ENCODE assay signal across 1 cellular context in the genomic region with DNA sequence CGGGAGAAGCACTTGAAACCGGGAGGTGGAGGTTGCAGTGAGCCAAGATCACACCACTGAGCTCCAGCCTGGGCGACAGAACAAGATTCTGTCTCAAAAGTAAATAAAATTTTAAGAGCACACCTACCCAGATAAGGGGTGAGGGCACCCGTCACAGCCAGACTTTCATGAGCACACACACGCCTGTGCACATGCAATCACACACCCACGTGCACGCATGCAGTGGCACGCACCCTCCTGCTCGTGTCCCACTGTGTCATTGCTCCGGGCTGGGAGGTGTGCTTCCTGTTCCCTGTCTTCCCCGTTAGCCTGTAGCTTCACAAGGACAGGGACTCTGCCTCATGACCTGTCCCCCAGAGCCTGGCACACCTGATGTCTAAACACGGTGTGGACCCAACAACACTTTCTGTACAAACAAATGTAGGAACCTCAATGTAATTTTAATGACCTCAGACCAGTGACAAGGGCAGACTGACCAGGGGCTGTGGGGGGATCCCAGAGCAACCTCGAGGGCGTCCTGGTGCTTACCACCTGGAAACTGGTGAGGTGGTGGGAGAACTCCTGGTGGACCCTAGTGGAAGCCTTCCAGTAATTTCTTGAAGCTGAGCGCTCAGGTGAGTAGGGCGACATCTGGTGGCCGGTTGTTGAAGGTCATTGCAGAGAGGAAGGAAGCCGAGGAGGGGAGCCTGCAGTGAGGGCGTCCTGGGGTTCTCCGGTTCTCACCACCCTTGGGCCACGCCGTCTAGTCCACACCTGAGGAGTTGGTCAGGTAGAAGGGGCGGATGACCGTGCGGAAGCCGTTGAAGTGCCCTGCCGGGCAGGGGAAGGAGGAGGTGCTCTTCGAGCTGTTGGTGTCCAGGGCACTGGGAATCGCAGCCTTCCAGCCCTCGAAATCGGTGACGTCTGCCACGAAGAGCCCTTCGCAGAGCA.
TF ChIP-seq lines count a peak whose summit lies in the region.

No MANE protein-coding gene starts in this region.

TF ChIP-seq in HepG2, 621 proteins besides CTCF, POLR2A, EP300 and RAD21 (continued from another document and continues in another):
- TF ChIP-seq, protein P1, sequence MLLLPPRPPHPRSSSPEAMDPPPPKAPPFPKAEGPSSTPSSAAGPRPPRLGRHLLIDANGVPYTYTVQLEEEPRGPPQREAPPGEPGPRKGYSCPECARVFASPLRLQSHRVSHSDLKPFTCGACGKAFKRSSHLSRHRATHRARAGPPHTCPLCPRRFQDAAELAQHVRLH (CRISPR knock-in tag; IDR thresholded peaks at IDR 0.05; ENCODE audit: borderline replicate concordance, low read depth): peak; percentile 87; the same call in 1 of the 2 replicates
- TF ChIP-seq ZFP82 (CRISPR knock-in tag; IDR thresholded peaks at IDR 0.05; ENCODE audit: borderline replicate concordance): no peak
- no peak for TF ChIP-seq MED8 (CRISPR knock-in tag; IDR thresholded peaks at IDR 0.05; ENCODE audit: insufficient replicate concordance)
- TF ChIP-seq, protein P2, sequence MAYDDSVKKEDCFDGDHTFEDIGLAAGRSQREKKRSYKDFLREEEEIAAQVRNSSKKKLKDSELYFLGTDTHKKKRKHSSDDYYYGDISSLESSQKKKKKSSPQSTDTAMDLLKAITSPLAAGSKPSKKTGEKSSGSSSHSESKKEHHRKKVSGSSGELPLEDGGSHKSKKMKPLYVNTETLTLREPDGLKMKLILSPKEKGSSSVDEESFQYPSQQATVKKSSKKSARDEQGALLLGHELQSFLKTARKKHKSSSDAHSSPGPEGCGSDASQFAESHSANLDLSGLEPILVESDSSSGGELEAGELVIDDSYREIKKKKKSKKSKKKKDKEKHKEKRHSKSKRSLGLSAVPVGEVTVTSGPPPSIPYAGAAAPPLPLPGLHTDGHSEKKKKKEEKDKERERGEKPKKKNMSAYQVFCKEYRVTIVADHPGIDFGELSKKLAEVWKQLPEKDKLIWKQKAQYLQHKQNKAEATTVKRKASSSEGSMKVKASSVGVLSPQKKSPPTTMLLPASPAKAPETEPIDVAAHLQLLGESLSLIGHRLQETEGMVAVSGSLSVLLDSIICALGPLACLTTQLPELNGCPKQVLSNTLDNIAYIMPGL (CRISPR knock-in tag; IDR thresholded peaks at IDR 0.05; ENCODE audit: borderline replicate concordance in 1 of 2, low read depth in 1 of 2): peak in 1 of 2 experiments; percentile 62; a peak in 2 of 4 replicates
- TF ChIP-seq, protein P3, sequence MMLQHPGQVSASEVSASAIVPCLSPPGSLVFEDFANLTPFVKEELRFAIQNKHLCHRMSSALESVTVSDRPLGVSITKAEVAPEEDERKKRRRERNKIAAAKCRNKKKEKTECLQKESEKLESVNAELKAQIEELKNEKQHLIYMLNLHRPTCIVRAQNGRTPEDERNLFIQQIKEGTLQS (CRISPR knock-in tag; IDR thresholded peaks at IDR 0.05): no peak
- TF ChIP-seq, protein P4, sequence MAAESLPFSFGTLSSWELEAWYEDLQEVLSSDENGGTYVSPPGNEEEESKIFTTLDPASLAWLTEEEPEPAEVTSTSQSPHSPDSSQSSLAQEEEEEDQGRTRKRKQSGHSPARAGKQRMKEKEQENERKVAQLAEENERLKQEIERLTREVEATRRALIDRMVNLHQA (CRISPR knock-in tag; IDR thresholded peaks at IDR 0.05): no peak
- TF ChIP-seq ZNF317 (CRISPR knock-in tag; IDR thresholded peaks at IDR 0.05): 0 out of 2 replicates have a peak, but pooled peaks have one; percentile 35
- no peak for TF ChIP-seq NR2F1 (CRISPR knock-in tag; IDR thresholded peaks at IDR 0.05)
- peak; percentile 35; the same call in 1 of the 2 replicates for TF ChIP-seq SSRP1 (CRISPR knock-in tag; IDR thresholded peaks at IDR 0.05)
- no peak for TF ChIP-seq ZNF773 (CRISPR knock-in tag; IDR thresholded peaks at IDR 0.05; ENCODE audit: borderline replicate concordance)
- no peak for TF ChIP-seq ZNF660 (CRISPR knock-in tag; IDR thresholded peaks at IDR 0.05; ENCODE audit: borderline replicate concordance, low read depth)
- TF ChIP-seq, protein P5, sequence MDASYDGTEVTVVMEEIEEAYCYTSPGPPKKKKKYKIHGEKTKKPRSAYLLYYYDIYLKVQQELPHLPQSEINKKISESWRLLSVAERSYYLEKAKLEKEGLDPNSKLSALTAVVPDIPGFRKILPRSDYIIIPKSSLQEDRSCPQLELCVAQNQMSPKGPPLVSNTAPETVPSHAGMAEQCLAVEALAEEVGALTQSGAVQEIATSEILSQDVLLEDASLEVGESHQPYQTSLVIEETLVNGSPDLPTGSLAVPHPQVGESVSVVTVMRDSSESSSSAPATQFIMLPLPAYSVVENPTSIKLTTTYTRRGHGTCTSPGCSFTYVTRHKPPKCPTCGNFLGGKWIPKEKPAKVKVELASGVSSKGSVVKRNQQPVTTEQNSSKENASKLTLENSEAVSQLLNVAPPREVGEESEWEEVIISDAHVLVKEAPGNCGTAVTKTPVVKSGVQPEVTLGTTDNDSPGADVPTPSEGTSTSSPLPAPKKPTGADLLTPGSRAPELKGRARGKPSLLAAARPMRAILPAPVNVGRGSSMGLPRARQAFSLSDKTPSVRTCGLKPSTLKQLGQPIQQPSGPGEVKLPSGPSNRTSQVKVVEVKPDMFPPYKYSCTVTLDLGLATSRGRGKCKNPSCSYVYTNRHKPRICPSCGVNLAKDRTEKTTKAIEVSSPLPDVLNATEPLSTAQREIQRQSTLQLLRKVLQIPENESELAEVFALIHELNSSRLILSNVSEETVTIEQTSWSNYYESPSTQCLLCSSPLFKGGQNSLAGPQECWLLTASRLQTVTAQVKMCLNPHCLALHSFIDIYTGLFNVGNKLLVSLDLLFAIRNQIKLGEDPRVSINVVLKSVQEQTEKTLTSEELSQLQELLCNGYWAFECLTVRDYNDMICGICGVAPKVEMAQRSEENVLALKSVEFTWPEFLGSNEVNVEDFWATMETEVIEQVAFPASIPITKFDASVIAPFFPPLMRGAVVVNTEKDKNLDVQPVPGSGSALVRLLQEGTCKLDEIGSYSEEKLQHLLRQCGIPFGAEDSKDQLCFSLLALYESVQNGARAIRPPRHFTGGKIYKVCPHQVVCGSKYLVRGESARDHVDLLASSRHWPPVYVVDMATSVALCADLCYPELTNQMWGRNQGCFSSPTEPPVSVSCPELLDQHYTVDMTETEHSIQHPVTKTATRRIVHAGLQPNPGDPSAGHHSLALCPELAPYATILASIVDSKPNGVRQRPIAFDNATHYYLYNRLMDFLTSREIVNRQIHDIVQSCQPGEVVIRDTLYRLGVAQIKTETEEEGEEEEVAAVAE (CRISPR knock-in tag; IDR thresholded peaks at IDR 0.05; ENCODE audit: borderline replicate concordance): peak; percentile 58; the same call in 1 of the 2 replicates
- no peak for TF ChIP-seq ZNF644 (CRISPR knock-in tag; IDR thresholded peaks at IDR 0.05; ENCODE audit: low read depth)
- TF ChIP-seq ZNF775 (CRISPR knock-in tag; IDR thresholded peaks at IDR 0.05; ENCODE audit: borderline replicate concordance): no peak
- TF ChIP-seq, protein P6, sequence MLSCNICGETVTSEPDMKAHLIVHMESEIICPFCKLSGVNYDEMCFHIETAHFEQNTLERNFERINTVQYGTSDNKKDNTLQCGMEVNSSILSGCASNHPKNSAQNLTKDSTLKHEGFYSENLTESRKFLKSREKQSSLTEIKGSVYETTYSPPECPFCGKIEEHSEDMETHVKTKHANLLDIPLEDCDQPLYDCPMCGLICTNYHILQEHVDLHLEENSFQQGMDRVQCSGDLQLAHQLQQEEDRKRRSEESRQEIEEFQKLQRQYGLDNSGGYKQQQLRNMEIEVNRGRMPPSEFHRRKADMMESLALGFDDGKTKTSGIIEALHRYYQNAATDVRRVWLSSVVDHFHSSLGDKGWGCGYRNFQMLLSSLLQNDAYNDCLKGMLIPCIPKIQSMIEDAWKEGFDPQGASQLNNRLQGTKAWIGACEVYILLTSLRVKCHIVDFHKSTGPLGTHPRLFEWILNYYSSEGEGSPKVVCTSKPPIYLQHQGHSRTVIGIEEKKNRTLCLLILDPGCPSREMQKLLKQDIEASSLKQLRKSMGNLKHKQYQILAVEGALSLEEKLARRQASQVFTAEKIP (CRISPR knock-in tag; IDR thresholded peaks at IDR 0.05; ENCODE audit: borderline replicate concordance): no peak
- TF ChIP-seq, protein P7, sequence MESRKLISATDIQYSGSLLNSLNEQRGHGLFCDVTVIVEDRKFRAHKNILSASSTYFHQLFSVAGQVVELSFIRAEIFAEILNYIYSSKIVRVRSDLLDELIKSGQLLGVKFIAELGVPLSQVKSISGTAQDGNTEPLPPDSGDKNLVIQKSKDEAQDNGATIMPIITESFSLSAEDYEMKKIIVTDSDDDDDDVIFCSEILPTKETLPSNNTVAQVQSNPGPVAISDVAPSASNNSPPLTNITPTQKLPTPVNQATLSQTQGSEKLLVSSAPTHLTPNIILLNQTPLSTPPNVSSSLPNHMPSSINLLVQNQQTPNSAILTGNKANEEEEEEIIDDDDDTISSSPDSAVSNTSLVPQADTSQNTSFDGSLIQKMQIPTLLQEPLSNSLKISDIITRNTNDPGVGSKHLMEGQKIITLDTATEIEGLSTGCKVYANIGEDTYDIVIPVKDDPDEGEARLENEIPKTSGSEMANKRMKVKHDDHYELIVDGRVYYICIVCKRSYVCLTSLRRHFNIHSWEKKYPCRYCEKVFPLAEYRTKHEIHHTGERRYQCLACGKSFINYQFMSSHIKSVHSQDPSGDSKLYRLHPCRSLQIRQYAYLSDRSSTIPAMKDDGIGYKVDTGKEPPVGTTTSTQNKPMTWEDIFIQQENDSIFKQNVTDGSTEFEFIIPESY (CRISPR knock-in tag; IDR thresholded peaks at IDR 0.05): 0 out of 2 replicates have a peak, but pooled peaks have one; percentile 30
- TF ChIP-seq RAD51 (IDR thresholded peaks at IDR 0.05; ENCODE audit: borderline replicate concordance): no peak
- no peak for TF ChIP-seq AKAP8 (CRISPR knock-in tag; IDR thresholded peaks at IDR 0.05)
- peak; percentile 40; the same call in 1 of the 2 replicates for TF ChIP-seq ZSCAN21 (CRISPR knock-in tag; IDR thresholded peaks at IDR 0.05; ENCODE audit: borderline replicate concordance)
- TF ChIP-seq, protein P8, sequence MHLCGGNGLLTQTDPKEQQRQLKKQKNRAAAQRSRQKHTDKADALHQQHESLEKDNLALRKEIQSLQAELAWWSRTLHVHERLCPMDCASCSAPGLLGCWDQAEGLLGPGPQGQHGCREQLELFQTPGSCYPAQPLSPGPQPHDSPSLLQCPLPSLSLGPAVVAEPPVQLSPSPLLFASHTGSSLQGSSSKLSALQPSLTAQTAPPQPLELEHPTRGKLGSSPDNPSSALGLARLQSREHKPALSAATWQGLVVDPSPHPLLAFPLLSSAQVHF (CRISPR knock-in tag; IDR thresholded peaks at IDR 0.05): peak; percentile 39; the same call in 1 of the 2 replicates
- TF ChIP-seq MYC (CRISPR knock-in tag; IDR thresholded peaks at IDR 0.05; ENCODE audit: borderline replicate concordance): no peak
- no peak for TF ChIP-seq SP1 (IDR thresholded peaks at IDR 0.05)
- peak; percentile 36 for TF ChIP-seq SP1 (CRISPR knock-in tag; IDR thresholded peaks at IDR 0.05)
- TF ChIP-seq, protein P9, sequence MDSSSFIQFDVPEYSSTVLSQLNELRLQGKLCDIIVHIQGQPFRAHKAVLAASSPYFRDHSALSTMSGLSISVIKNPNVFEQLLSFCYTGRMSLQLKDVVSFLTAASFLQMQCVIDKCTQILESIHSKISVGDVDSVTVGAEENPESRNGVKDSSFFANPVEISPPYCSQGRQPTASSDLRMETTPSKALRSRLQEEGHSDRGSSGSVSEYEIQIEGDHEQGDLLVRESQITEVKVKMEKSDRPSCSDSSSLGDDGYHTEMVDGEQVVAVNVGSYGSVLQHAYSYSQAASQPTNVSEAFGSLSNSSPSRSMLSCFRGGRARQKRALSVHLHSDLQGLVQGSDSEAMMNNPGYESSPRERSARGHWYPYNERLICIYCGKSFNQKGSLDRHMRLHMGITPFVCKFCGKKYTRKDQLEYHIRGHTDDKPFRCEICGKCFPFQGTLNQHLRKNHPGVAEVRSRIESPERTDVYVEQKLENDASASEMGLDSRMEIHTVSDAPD (CRISPR knock-in tag; IDR thresholded peaks at IDR 0.05): no peak
- TF ChIP-seq, protein P10, sequence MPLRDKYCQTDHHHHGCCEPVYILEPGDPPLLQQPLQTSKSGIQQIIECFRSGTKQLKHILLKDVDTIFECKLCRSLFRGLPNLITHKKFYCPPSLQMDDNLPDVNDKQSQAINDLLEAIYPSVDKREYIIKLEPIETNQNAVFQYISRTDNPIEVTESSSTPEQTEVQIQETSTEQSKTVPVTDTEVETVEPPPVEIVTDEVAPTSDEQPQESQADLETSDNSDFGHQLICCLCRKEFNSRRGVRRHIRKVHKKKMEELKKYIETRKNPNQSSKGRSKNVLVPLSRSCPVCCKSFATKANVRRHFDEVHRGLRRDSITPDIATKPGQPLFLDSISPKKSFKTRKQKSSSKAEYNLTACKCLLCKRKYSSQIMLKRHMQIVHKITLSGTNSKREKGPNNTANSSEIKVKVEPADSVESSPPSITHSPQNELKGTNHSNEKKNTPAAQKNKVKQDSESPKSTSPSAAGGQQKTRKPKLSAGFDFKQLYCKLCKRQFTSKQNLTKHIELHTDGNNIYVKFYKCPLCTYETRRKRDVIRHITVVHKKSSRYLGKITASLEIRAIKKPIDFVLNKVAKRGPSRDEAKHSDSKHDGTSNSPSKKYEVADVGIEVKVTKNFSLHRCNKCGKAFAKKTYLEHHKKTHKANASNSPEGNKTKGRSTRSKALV (CRISPR knock-in tag; IDR thresholded peaks at IDR 0.05): no peak
- no peak for TF ChIP-seq ZNF746 (CRISPR knock-in tag; IDR thresholded peaks at IDR 0.05)
- TF ChIP-seq ZNF160 (CRISPR knock-in tag; IDR thresholded peaks at IDR 0.05): 0 out of 2 replicates have a peak, but pooled peaks have one; percentile 66
- no peak for TF ChIP-seq KAT8 (CRISPR knock-in tag; IDR thresholded peaks at IDR 0.05)
- TF ChIP-seq ZNF136 (CRISPR knock-in tag; IDR thresholded peaks at IDR 0.05; ENCODE audit: low read depth): no peak
- TF ChIP-seq DNMT1 (CRISPR knock-in tag; IDR thresholded peaks at IDR 0.05): no peak; the same call in 1 of the 2 replicates
- no peak for TF ChIP-seq ZBTB42 (CRISPR knock-in tag; IDR thresholded peaks at IDR 0.05)
- TF ChIP-seq, protein P11, sequence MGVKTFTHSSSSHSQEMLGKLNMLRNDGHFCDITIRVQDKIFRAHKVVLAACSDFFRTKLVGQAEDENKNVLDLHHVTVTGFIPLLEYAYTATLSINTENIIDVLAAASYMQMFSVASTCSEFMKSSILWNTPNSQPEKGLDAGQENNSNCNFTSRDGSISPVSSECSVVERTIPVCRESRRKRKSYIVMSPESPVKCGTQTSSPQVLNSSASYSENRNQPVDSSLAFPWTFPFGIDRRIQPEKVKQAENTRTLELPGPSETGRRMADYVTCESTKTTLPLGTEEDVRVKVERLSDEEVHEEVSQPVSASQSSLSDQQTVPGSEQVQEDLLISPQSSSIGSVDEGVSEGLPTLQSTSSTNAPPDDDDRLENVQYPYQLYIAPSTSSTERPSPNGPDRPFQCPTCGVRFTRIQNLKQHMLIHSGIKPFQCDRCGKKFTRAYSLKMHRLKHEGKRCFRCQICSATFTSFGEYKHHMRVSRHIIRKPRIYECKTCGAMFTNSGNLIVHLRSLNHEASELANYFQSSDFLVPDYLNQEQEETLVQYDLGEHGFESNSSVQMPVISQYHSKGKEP (CRISPR knock-in tag; IDR thresholded peaks at IDR 0.05): no peak
- 0 out of 2 replicates have a peak, but pooled peaks have one; percentile 39 for TF ChIP-seq ARNTL (CRISPR knock-in tag; IDR thresholded peaks at IDR 0.05)
- TF ChIP-seq PHF21A (CRISPR knock-in tag; IDR thresholded peaks at IDR 0.05): no peak
- TF ChIP-seq, protein P12, sequence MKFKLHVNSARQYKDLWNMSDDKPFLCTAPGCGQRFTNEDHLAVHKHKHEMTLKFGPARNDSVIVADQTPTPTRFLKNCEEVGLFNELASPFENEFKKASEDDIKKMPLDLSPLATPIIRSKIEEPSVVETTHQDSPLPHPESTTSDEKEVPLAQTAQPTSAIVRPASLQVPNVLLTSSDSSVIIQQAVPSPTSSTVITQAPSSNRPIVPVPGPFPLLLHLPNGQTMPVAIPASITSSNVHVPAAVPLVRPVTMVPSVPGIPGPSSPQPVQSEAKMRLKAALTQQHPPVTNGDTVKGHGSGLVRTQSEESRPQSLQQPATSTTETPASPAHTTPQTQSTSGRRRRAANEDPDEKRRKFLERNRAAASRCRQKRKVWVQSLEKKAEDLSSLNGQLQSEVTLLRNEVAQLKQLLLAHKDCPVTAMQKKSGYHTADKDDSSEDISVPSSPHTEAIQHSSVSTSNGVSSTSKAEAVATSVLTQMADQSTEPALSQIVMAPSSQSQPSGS (CRISPR knock-in tag; IDR thresholded peaks at IDR 0.05): 0 out of 2 replicates have a peak, but pooled peaks have one; percentile 44
- TF ChIP-seq NFATC3 (CRISPR knock-in tag; IDR thresholded peaks at IDR 0.05): no peak
